21 cellular contexts compared by ENCODE assay signal in genomic region chr11:72578051-72578450, GRCh38.
"Had no signal": no experiment of that assay in that cellular context is flagged by ENCODE, and none has a peak within 500 bp of the region (broad histone marks: within the 10 kb centered on the region; RNA-seq: fewer than 3 reads in every experiment).

No MANE protein-coding gene starts in this region.

- H3K27ac ChIP-seq: brain microvascular endothelial cell, epithelial cell of prostate, pancreas had no signal

- ATAC-seq: left cardiac atrium, pancreas, SK-N-SH treated with all-trans-retinoic acid at 6 μM for 48 hours had no signal

- H3K36me3 Mint-ChIP-seq: activated naive CD8-positive, alpha-beta T cell treated with anti-CD3 and anti-CD28 coated beads for 36 hours; immature natural killer cell had no signal

- H3K27me3 ChIP-seq: brain microvascular endothelial cell, pancreas had no signal

- H3K4me1 ChIP-seq: pancreas had no signal

- H3K9me3 ChIP-seq: pancreas had no signal

- H3K27ac Mint-ChIP-seq: activated naive CD8-positive, alpha-beta T cell treated with anti-CD3 and anti-CD28 coated beads for 36 hours; activated T-helper 2 cell treated with anti-CD3 and anti-CD28 coated beads, Interferon-gamma antibody, Interleukin-2, Interleukin-4, amounts not matched to agents 10 μg/mL and 5 μg/mL and 100 μg/mL, durations not matched to agents 14 hours and 24 hours and 36 hours; dendritic cell treated with granulocyte-macrophage colony-stimulating factor and Interleukin-4, amounts not matched to agents 40 ng/mL and 50 ng/mL, for 4 days; immature natural killer cell had no signal

- H3K9me3 Mint-ChIP-seq: activated naive CD8-positive, alpha-beta T cell treated with anti-CD3 and anti-CD28 coated beads for 36 hours; activated T-helper 2 cell treated with anti-CD3 and anti-CD28 coated beads, Interferon-gamma antibody, Interleukin-2, Interleukin-4, amounts not matched to agents 10 μg/mL and 5 μg/mL and 100 μg/mL, durations not matched to agents 14 hours and 24 hours and 36 hours; dendritic cell treated with granulocyte-macrophage colony-stimulating factor and Interleukin-4, amounts not matched to agents 40 ng/mL and 50 ng/mL, for 4 days; immature natural killer cell had no signal

- H3K4me3 ChIP-seq: lung, pancreas had no signal

- DNase-seq: activated CD4-positive, alpha-beta T cell treated with anti-CD3 and anti-CD28 coated beads, Interleukin-2, amount 50 U/mL, for 4 hours; activated CD4-positive, CD25-positive, alpha-beta regulatory T cell treated with anti-CD3 and anti-CD28 coated beads, Interleukin-2, amount 50 U/mL, for 72 hours; activated naive CD8-positive, alpha-beta T cell treated with anti-CD3 and anti-CD28 coated beads for 36 hours; anterior cingulate cortex; brain microvascular endothelial cell; effector memory CD4-positive, alpha-beta T cell; foreskin melanocyte; immature natural killer cell; left cardiac atrium; stimulated activated CD4-positive, alpha-beta T cell treated with anti-CD3 and anti-CD28 coated beads, Interleukin-15, amount 100 ng/mL, for 24 hours; stimulated activated CD4-positive, alpha-beta T cell treated with anti-CD3 and anti-CD28 coated beads, Interleukin-4, amount 100 ng/mL, for 24 hours; stimulated activated naive CD4-positive, alpha-beta T cell; T-helper 1 cell; T1000; trophoblast cell had no signal

- H3K36me3 ChIP-seq: brain microvascular endothelial cell, pancreas had no signal

- H3K4me3 Mint-ChIP-seq: activated naive CD8-positive, alpha-beta T cell treated with anti-CD3 and anti-CD28 coated beads for 36 hours; dendritic cell treated with granulocyte-macrophage colony-stimulating factor and Interleukin-4, amounts not matched to agents 40 ng/mL and 50 ng/mL, for 4 days; immature natural killer cell had no signal
